12 cellular contexts compared by ENCODE assay signal in the genomic region with DNA sequence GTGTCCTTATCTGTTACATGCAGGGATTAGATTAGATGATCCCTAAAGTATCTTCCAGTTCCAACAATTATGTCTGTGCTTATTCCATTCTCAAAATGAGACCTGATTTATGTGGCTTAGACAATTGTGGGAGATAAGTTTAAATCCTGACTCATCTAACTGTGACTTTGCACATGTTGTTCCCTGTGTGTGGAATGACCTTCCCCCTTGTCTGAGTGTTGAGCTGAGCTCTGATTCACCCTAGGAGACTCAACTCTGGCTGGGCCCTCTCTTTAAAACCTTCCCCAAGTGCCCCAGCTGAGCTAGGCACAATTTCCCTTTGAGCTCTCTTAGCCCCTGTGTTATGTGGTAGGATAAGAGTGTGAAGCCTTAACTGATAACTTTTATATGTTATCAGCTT.
DNase-seq lines count a peak whose midpoint lies in the region; ATAC-seq, FAIRE-seq and TF ChIP-seq lines count a peak whose summit lies in the region.
"Had no signal": no experiment of that assay in that cellular context is flagged by ENCODE, and none has a peak within 500 bp of the region (broad histone marks: within the 10 kb centered on the region; RNA-seq: fewer than 3 reads in every experiment).

No MANE protein-coding gene starts in this region.

- H3K9me3 Mint-ChIP-seq in activated T-cell treated with anti-CD3 and anti-CD28 coated beads, Interleukin-2, amount 50 U/mL, for 24 hours: no peaks in the 10 kb centered on the region
- H3K9me3 Mint-ChIP-seq: WTC11 had no signal

- H3K36me3 Mint-ChIP-seq in activated T-cell treated with anti-CD3 and anti-CD28 coated beads, Interleukin-2, amount 50 U/mL, for 24 hours (ENCODE audit: low read depth): no peaks in the 10 kb centered on the region
- H3K36me3 Mint-ChIP-seq: WTC11 had no signal

- H3K4me3 ChIP-seq in kidney (ENCODE audit: low read length in 2 of 2): no peak overlapping the region

- no peak overlapping the region for H3K4me3 Mint-ChIP-seq in activated T-cell treated with anti-CD3 and anti-CD28 coated beads, Interleukin-2, amount 50 U/mL, for 24 hours
- H3K4me3 Mint-ChIP-seq: WTC11 had no signal

- no peak for ATAC-seq in GM18511 (IDR thresholded peaks at IDR 0.05; ENCODE audit: unreplicated experiment)
- ATAC-seq: WTC11 had no signal

- DNase-seq in activated T-cell treated with anti-CD3 and anti-CD28 coated beads, Interleukin-2, amount 50 U/mL, for 24 hours: no peak
- DNase-seq in activated T-cell treated with anti-CD3 and anti-CD28 coated beads, Interleukin-2, amount 50 U/mL, for 1 hour: no peak
- DNase-seq in OCI-M1 (lab: John Stamatoyannopoulos, UW) (peak; percentile 24), epithelial cell of prostate (ENCODE audit: low read depth, low spot score) (peak; percentile 64), renal cortical epithelial cell (ENCODE audit: low read depth) (peak; percentile 81), mesenteric fat pad (ENCODE audit: low spot score) (no peak), kidney (no peak)
- DNase-seq: effector memory CD4-positive, alpha-beta T cell; GOT3; stimulated activated naive CD4-positive, alpha-beta T cell treated with Interleukin-2 at 50 U/mL for 16 hours had no signal

- intact Hi-C loops in kidney (cut with DNase I): no loop called here

- H3K27ac ChIP-seq in epithelial cell of prostate (peak overlapping the region; percentile 98), kidney (ENCODE audit: low read depth in 2 of 2, low read length in 2 of 2) (no peak overlapping the region)

- H3K9me3 ChIP-seq in kidney (ENCODE audit: control insufficient read depth in 1 of 2, low read length in 2 of 2): no peaks in the 10 kb centered on the region

- TF ChIP-seq CTCF in kidney (IDR thresholded peaks at IDR 0.05; ENCODE audit: borderline replicate concordance, extremely low read depth, insufficient read depth): no peak

- FAIRE-seq in kidney (lab: Jason Lieb, UNC): no peak

- H3K4me1 ChIP-seq in kidney (ENCODE audit: control insufficient read depth in 1 of 2, insufficient read depth in 1 of 2, low read depth in 1 of 2, low read length in 2 of 2): no peaks in the 10 kb centered on the region

- peaks cover 14% of the 10 kb centered on the region for H3K27me3 Mint-ChIP-seq in activated T-cell treated with anti-CD3 and anti-CD28 coated beads, Interleukin-2, amount 50 U/mL, for 24 hours

- H3K27ac Mint-ChIP-seq in activated T-cell treated with anti-CD3 and anti-CD28 coated beads, Interleukin-2, amount 50 U/mL, for 24 hours: peak overlapping the region; percentile 62
- H3K27ac Mint-ChIP-seq: WTC11 had no signal

- H3K9ac ChIP-seq in kidney (ENCODE audit: low read length in 2 of 2): no peak overlapping the region

- H3K4me1 Mint-ChIP-seq in activated T-cell treated with anti-CD3 and anti-CD28 coated beads, Interleukin-2, amount 50 U/mL, for 24 hours (ENCODE audit: low read depth): peaks cover 64% of the 10 kb centered on the region

- H3K36me3 ChIP-seq in kidney (ENCODE audit: control insufficient read depth in 1 of 2, insufficient read depth in 2 of 2, low read length in 2 of 2): no peaks in the 10 kb centered on the region

Comparison
In these comparisons a context has a peak if more than half of its experiments do, and no peak if none do; other contexts are left out.
1. DNase-seq: peak in OCI-M1 (single experiment), epithelial cell of prostate (single experiment) and renal cortical epithelial cell (single experiment); none in activated T-cell treated with anti-CD3 and anti-CD28 coated beads, Interleukin-2, amount 50 U/mL, for 24 hours (single experiment), activated T-cell treated with anti-CD3 and anti-CD28 coated beads, Interleukin-2, amount 50 U/mL, for 1 hour (single experiment), mesenteric fat pad (single experiment) and kidney (single experiment).